8 cellular contexts compared by ENCODE assay signal in genomic region chr19:55353356-55353802, GRCh38. TPM values are rescaled to one million over a fixed set of nuclear protein-coding genes. Genes with fewer than 3 reads are reported as not detected.
DNase-seq lines count a peak whose midpoint lies in the region; ATAC-seq and TF ChIP-seq lines count a peak whose summit lies in the region.
"Had no signal": no experiment of that assay in that cellular context is flagged by ENCODE, and none has a peak within 500 bp of the region (broad histone marks: within the 10 kb centered on the region; RNA-seq: fewer than 3 reads in every experiment).

No MANE protein-coding gene starts in this region.

- no peak for TF ChIP-seq CTCF in HEK293 (tag by site-specific recombination; IDR thresholded peaks at IDR 0.05)
- no peak for TF ChIP-seq CTCF in WI38 (IDR thresholded peaks at IDR 0.05; ENCODE audit: low read depth, low read length)

- H3K27ac ChIP-seq in HEK293 (ENCODE audit: extremely low read depth, low read depth, low read length) (no peak overlapping the region), right cardiac atrium (ENCODE audit: low read length) (no peak overlapping the region), skin epidermis (peak overlapping the region in 1 of 21 experiments; percentile 16)

- H3K9me3 ChIP-seq in HEK293 (ENCODE audit: control insufficient read depth, insufficient read depth, low read depth, low read length) (no peaks in the 10 kb centered on the region), right cardiac atrium (ENCODE audit: control insufficient read depth, low read length) (no peaks in the 10 kb centered on the region)

- DNase-seq in right cardiac atrium (no peak), DMS79 treated with DMSO at 0.1 percent for 48 hours (lab: John Stamatoyannopoulos, UW) (no peak), foreskin melanocyte (no peak)
- DNase-seq in central memory CD4-positive, alpha-beta T cell, result no peak

- ATAC-seq in right cardiac atrium, result no peak

- CTCF ChIA-PET in HEK293 (lab: Yijun Ruan, JAX), result interaction anchor here (0.6 kb wide), 1 partner anchor 50 kb away, joined by 3 read pairs; no protein-coding TSS in a partner anchor

- POLR2A ChIA-PET in HEK293 (lab: Yijun Ruan, JAX), result interaction anchor here (0.6 to 7.7 kb wide), 4 partner anchors 14 to 1053 kb away, joined by 4 to 95 read pairs (median 10); partner anchors contain the start of genes KMT5C and UBE2S

- H3K4me1 ChIP-seq in HEK293 (ENCODE audit: control insufficient read depth, insufficient read depth, low read length) (peaks cover 8% of the 10 kb centered on the region; the same call in 1 of the 2 replicates), right cardiac atrium (ENCODE audit: control insufficient read depth, insufficient read depth, low read length) (no peaks in the 10 kb centered on the region)

- intact Hi-C loops in right cardiac atrium (cut with DNase I), result no loop called here

- peak overlapping the region; percentile 54 for H3K4me3 ChIP-seq in HEK293 (ENCODE audit: low read depth, low read length)
- peak overlapping the region; percentile 56 for H3K4me3 ChIP-seq in WI38 (ENCODE audit: low read depth, low read length)
- H3K4me3 ChIP-seq in right cardiac atrium (ENCODE audit: low read length), result peak overlapping the region; percentile 24
- peak overlapping the region in 6 of 7 experiments; percentile 17 to 41 (median 30) for H3K4me3 ChIP-seq in skin epidermis

- WGBS in right cardiac atrium, result 4% methylated on average over 24 of the region's 24 CpGs

- H3K27me3 ChIP-seq in right cardiac atrium (ENCODE audit: control insufficient read depth, insufficient read depth), result no peaks in the 10 kb centered on the region

- peaks cover 0 to 2% of the 10 kb centered on the region in 2 experiments; a peak in 1 of 3 replicates for H3K36me3 ChIP-seq in HEK293 (ENCODE audit: control insufficient read depth in 2 of 2, insufficient read depth in 1 of 2, low read length in 2 of 2)

TF ChIP-seq in HEK293, 187 proteins besides CTCF, POLR2A, EP300 and RAD21:
- TF ChIP-seq ZNF600 (tag by site-specific recombination; IDR thresholded peaks at IDR 0.05) (0 out of 2 replicates have a peak, but pooled peaks have one; percentile 37), GLI2 (tag by site-specific recombination; IDR thresholded peaks at IDR 0.05; ENCODE audit: borderline replicate concordance, low read depth) (no peak), ZBTB10 (tag by site-specific recombination; IDR thresholded peaks at IDR 0.05) (no peak), INSM2 (tag by site-specific recombination; IDR thresholded peaks at IDR 0.05) (no peak), ZNF549 (tag by site-specific recombination; IDR thresholded peaks at IDR 0.05) (no peak), ZBTB8A (tag by site-specific recombination; IDR thresholded peaks at IDR 0.05) (no peak), ZBTB17 (tag by site-specific recombination; IDR thresholded peaks at IDR 0.05) (peak; percentile 76; the same call in 1 of the 2 replicates)

RNA-seq across cellular contexts. Expression of gene COX6B2, which starts 1.1 kb away (rescaled TPM):
- total RNA-seq in right cardiac atrium, result not detected
- polyA plus RNA-seq in right cardiac atrium, result not detected

RNA-seq across cellular contexts. Expression of gene GARIN5B, which starts 9.7 kb away (rescaled TPM):
- total RNA-seq in right cardiac atrium, result not detected
- polyA plus RNA-seq in right cardiac atrium, result not detected
- total RNA-seq: myocyte had no signal

RNA-seq across cellular contexts. Expression of gene KMT5C, which starts 13.7 kb away (rescaled TPM):
- 1 to 10 TPM; 6.7 to 9.8 (median 8.4) TPM for total RNA-seq in right cardiac atrium
- polyA plus RNA-seq in right cardiac atrium, result 6.3 TPM

RNA-seq across cellular contexts. Expression of gene IL11, which starts 16.9 kb away (rescaled TPM):
- not detected for total RNA-seq in right cardiac atrium
- polyA plus RNA-seq in right cardiac atrium, result not detected

RNA-seq across cellular contexts. Expression of gene TMEM190, which starts 23.2 kb away (rescaled TPM):
- not detected for total RNA-seq in right cardiac atrium
- not detected for polyA plus RNA-seq in right cardiac atrium
- total RNA-seq: myocyte had no signal
